ENCODE assay signal across 8 cellular contexts in the genomic region with DNA sequence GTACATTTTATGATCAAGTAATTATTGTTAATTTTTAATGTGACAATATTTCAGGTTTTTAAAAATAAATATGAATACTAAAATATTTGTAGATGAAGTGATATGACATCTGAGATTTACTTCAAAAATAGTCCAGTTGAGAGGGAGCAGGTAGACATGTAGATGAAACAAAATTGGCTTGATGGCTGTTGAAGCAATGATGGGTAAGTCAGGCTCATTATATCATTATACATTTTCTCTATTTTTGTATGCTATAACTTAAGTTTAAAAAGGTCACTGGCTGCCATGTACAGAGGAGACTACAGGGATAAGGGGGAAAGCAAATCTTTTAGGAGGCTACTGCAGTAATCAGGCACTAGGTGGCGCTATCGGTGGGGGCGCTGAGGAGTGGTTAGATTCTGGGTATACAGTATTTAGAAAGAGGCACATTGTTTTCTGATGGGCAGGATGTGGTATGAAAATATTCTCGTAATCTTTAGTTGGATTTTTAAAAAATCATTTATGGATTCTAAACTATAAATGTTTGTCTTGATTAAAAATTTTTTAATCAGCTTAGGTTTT.
A peak's percentile ranks its signal among the peaks of the same experiment; 100 is the strongest.
DNase-seq lines count a peak whose midpoint lies in the region; ATAC-seq and TF ChIP-seq lines count a peak whose summit lies in the region.

No MANE protein-coding gene starts in this region.

- no peaks in the 10 kb centered on the region for H3K36me3 ChIP-seq in prostate gland

- H3K9me3 ChIP-seq in prostate gland: no peaks in the 10 kb centered on the region

- WGBS in prostate gland: 41% methylated on average over 4 of the region's 4 CpGs

- no peaks in the 10 kb centered on the region for H3K4me1 ChIP-seq in prostate gland (replicated peaks)

- intact Hi-C loops in prostate gland (cut with DNase I): loop anchor here (5.0 to 10.0 kb wide), 2 partner anchors 453 to 740 kb away; a partner anchor contains a TSS

- H3K27me3 ChIP-seq in prostate gland (replicated peaks; ENCODE audit: insufficient read depth): no peaks in the 10 kb centered on the region

- H3K4me3 ChIP-seq in prostate gland: no peak overlapping the region

- TF ChIP-seq CTCF in prostate gland (IDR thresholded peaks at IDR 0.05): peak in 3 of 4 experiments; percentile 45 to 57 (median 52)

- DNase-seq in DMS53 treated with DMSO at 0.1 percent for 48 hours (lab: John Stamatoyannopoulos, UW; ENCODE audit: unreplicated experiment) (peak; percentile 65), HT-29 (ENCODE audit: low spot score) (peak; percentile 80), OCI-M2 (lab: John Stamatoyannopoulos, UW; ENCODE audit: unreplicated experiment) (peak; percentile 35), activated T-helper 1 cell treated with Interleukin-2 at 50 U/mL for 16 hours (ENCODE audit: low read depth) (peak; percentile 4), foreskin melanocyte (peak; percentile 68), prostate gland (ENCODE audit: low spot score) (no peak), inferior parietal cortex (ENCODE audit: extremely low spot score) (no peak)

- peak; percentile 94 for ATAC-seq in GM21360 (IDR thresholded peaks at IDR 0.05; ENCODE audit: unreplicated experiment)

- no peak for TF ChIP-seq POLR2A in prostate gland (IDR thresholded peaks at IDR 0.05)

- no peak overlapping the region for H3K27ac ChIP-seq in prostate gland

Comparison
In these comparisons a context has a peak if more than half of its experiments do, and no peak if none do; other contexts are left out.
1. DNase-seq: peak in DMS53 treated with DMSO at 0.1 percent for 48 hours (single experiment), HT-29 (single experiment), OCI-M2 (single experiment), activated T-helper 1 cell treated with Interleukin-2 at 50 U/mL for 16 hours (single experiment) and foreskin melanocyte (single experiment); none in prostate gland (single experiment) and inferior parietal cortex (single experiment).